In the genomic region with DNA sequence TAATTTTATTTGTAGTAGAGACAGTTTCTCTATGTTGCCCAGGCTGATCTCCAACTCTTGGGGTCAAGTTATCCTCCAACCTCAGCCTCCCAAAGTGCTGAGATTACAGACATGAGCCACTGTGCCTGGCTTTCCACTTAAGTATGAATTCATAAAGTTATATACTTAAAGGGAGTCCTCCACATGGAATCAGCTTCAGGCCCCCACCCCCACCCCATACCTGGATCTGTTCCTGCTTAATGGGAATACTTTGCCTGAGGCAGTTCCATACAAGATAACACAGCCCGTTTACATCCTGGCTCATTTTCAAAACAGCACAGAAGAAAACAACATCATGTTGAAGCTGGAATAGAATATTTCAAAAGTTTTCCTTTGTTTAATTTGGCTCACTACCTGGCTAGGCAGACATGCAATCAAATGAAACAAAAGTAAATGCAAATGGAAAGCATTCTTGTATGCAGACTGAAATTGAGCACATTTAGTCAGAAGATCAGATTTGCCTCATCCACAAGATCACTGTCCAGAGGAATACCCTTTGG, we compare ENCODE assay signal across 1 cellular context.
TF ChIP-seq lines count a peak whose summit lies in the region.

No MANE protein-coding gene starts in this region.

TF ChIP-seq in HepG2, 621 proteins besides CTCF, POLR2A, EP300 and RAD21 (continued from another document):
- TF ChIP-seq, protein P1, sequence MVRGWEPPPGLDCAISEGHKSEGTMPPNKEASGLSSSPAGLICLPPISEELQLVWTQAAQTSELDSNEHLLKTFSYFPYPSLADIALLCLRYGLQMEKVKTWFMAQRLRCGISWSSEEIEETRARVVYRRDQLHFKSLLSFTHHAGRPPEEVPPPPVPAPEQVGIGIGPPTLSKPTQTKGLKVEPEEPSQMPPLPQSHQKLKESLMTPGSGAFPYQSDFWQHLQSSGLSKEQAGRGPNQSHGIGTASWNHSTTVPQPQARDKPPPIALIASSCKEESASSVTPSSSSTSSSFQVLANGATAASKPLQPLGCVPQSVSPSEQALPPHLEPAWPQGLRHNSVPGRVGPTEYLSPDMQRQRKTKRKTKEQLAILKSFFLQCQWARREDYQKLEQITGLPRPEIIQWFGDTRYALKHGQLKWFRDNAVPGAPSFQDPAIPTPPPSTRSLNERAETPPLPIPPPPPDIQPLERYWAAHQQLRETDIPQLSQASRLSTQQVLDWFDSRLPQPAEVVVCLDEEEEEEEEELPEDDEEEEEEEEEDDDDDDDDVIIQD (CRISPR knock-in tag; IDR thresholded peaks at IDR 0.05; ENCODE audit: low read depth): no peak
- TF ChIP-seq ZNF207 (IDR thresholded peaks at IDR 0.05; ENCODE audit: borderline replicate concordance) (no peak), KAT7 (CRISPR knock-in tag; IDR thresholded peaks at IDR 0.05; ENCODE audit: borderline replicate concordance) (no peak), ZNF678 (CRISPR knock-in tag; IDR thresholded peaks at IDR 0.05) (no peak), RFX1 (IDR thresholded peaks at IDR 0.05) (no peak), NFE2L2 (IDR thresholded peaks at IDR 0.05; ENCODE audit: low read length) (no peak), PAX8 (CRISPR knock-in tag; IDR thresholded peaks at IDR 0.05; ENCODE audit: borderline replicate concordance) (no peak), ZMYM4 (CRISPR knock-in tag; IDR thresholded peaks at IDR 0.05) (no peak), KLF12 (CRISPR knock-in tag; IDR thresholded peaks at IDR 0.05; ENCODE audit: borderline replicate concordance) (no peak)
- TF ChIP-seq, protein P2, sequence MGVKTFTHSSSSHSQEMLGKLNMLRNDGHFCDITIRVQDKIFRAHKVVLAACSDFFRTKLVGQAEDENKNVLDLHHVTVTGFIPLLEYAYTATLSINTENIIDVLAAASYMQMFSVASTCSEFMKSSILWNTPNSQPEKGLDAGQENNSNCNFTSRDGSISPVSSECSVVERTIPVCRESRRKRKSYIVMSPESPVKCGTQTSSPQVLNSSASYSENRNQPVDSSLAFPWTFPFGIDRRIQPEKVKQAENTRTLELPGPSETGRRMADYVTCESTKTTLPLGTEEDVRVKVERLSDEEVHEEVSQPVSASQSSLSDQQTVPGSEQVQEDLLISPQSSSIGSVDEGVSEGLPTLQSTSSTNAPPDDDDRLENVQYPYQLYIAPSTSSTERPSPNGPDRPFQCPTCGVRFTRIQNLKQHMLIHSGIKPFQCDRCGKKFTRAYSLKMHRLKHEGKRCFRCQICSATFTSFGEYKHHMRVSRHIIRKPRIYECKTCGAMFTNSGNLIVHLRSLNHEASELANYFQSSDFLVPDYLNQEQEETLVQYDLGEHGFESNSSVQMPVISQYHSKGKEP (CRISPR knock-in tag; IDR thresholded peaks at IDR 0.05): no peak
- TF ChIP-seq, protein P3, sequence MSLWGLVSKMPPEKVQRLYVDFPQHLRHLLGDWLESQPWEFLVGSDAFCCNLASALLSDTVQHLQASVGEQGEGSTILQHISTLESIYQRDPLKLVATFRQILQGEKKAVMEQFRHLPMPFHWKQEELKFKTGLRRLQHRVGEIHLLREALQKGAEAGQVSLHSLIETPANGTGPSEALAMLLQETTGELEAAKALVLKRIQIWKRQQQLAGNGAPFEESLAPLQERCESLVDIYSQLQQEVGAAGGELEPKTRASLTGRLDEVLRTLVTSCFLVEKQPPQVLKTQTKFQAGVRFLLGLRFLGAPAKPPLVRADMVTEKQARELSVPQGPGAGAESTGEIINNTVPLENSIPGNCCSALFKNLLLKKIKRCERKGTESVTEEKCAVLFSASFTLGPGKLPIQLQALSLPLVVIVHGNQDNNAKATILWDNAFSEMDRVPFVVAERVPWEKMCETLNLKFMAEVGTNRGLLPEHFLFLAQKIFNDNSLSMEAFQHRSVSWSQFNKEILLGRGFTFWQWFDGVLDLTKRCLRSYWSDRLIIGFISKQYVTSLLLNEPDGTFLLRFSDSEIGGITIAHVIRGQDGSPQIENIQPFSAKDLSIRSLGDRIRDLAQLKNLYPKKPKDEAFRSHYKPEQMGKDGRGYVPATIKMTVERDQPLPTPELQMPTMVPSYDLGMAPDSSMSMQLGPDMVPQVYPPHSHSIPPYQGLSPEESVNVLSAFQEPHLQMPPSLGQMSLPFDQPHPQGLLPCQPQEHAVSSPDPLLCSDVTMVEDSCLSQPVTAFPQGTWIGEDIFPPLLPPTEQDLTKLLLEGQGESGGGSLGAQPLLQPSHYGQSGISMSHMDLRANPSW (CRISPR knock-in tag; IDR thresholded peaks at IDR 0.05; ENCODE audit: borderline replicate concordance): no peak
- TF ChIP-seq, protein P4, sequence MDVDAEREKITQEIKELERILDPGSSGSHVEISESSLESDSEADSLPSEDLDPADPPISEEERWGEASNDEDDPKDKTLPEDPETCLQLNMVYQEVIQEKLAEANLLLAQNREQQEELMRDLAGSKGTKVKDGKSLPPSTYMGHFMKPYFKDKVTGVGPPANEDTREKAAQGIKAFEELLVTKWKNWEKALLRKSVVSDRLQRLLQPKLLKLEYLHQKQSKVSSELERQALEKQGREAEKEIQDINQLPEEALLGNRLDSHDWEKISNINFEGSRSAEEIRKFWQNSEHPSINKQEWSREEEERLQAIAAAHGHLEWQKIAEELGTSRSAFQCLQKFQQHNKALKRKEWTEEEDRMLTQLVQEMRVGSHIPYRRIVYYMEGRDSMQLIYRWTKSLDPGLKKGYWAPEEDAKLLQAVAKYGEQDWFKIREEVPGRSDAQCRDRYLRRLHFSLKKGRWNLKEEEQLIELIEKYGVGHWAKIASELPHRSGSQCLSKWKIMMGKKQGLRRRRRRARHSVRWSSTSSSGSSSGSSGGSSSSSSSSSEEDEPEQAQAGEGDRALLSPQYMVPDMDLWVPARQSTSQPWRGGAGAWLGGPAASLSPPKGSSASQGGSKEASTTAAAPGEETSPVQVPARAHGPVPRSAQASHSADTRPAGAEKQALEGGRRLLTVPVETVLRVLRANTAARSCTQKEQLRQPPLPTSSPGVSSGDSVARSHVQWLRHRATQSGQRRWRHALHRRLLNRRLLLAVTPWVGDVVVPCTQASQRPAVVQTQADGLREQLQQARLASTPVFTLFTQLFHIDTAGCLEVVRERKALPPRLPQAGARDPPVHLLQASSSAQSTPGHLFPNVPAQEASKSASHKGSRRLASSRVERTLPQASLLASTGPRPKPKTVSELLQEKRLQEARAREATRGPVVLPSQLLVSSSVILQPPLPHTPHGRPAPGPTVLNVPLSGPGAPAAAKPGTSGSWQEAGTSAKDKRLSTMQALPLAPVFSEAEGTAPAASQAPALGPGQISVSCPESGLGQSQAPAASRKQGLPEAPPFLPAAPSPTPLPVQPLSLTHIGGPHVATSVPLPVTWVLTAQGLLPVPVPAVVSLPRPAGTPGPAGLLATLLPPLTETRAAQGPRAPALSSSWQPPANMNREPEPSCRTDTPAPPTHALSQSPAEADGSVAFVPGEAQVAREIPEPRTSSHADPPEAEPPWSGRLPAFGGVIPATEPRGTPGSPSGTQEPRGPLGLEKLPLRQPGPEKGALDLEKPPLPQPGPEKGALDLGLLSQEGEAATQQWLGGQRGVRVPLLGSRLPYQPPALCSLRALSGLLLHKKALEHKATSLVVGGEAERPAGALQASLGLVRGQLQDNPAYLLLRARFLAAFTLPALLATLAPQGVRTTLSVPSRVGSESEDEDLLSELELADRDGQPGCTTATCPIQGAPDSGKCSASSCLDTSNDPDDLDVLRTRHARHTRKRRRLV (CRISPR knock-in tag; IDR thresholded peaks at IDR 0.05): no peak
